34 cellular contexts compared by ENCODE assay signal in the genomic region with DNA sequence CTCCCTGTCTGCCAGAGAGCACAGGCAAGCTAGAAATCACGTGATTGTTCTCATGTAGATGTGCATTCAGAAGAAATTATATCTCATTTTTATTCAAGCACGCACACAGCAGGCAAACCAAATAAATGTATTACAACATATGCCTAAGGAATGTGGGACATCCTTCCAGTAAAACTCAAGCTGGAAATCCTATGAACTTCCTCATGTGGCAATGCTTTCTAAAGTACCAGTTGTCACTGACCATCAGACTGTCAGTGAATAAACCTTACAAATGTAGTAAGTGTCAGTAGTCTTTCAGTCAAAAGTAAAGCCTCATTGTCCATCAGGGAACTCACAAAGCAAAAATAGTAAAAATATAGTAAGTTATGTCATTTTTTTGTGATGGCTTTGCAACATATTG.
"Had no signal": no experiment of that assay in that cellular context is flagged by ENCODE, and none has a peak within 500 bp of the region (broad histone marks: within the 10 kb centered on the region; RNA-seq: fewer than 3 reads in every experiment).

No MANE protein-coding gene starts in this region.

- H3K9me3 Mint-ChIP-seq: endodermal cell had no signal

- H3K27me3 Mint-ChIP-seq: activated B cell treated with CpG ODN at 0.5 μM for 24 hours; activated CD8-positive, alpha-beta memory T cell treated with anti-CD3 and anti-CD28 coated beads, Interleukin-2, amount 10 ng/mL, durations not matched to agents 7 days and 5 days; activated naive CD4-positive, alpha-beta T cell treated with anti-CD3 and anti-CD28 coated beads, Interleukin-2, amount 10 ng/mL, durations not matched to agents 7 days and 5 days; activated naive CD8-positive, alpha-beta T cell treated with anti-CD3 and anti-CD28 coated beads, Interleukin-2, amount 10 ng/mL, durations not matched to agents 7 days and 5 days; dendritic cell treated with granulocyte-macrophage colony-stimulating factor and Interleukin-4, amounts not matched to agents 40 ng/mL and 50 ng/mL, for 4 days; T-helper 17 cell had no signal

- H3K36me3 Mint-ChIP-seq: activated CD8-positive, alpha-beta memory T cell treated with anti-CD3 and anti-CD28 coated beads, Interleukin-2, amount 10 ng/mL, durations not matched to agents 7 days and 5 days; activated naive CD4-positive, alpha-beta T cell treated with anti-CD3 and anti-CD28 coated beads, Interleukin-2, amount 10 ng/mL, durations not matched to agents 7 days and 5 days; activated naive CD8-positive, alpha-beta T cell treated with anti-CD3 and anti-CD28 coated beads, Interleukin-2, amount 10 ng/mL, durations not matched to agents 7 days and 5 days had no signal

- H3K4me1 Mint-ChIP-seq: activated B cell treated with CpG ODN at 0.5 μM for 24 hours; activated CD8-positive, alpha-beta memory T cell treated with anti-CD3 and anti-CD28 coated beads, Interleukin-2, amount 10 ng/mL, durations not matched to agents 7 days and 5 days; activated naive CD4-positive, alpha-beta T cell treated with anti-CD3 and anti-CD28 coated beads, Interleukin-2, amount 10 ng/mL, durations not matched to agents 7 days and 5 days; activated naive CD8-positive, alpha-beta T cell treated with anti-CD3 and anti-CD28 coated beads, Interleukin-2, amount 10 ng/mL, durations not matched to agents 7 days and 5 days; endodermal cell; T-helper 17 cell had no signal

- H3K27ac Mint-ChIP-seq: activated B cell treated with CpG ODN at 0.5 μM for 24 hours; activated CD8-positive, alpha-beta memory T cell treated with anti-CD3 and anti-CD28 coated beads, Interleukin-2, amount 10 ng/mL, durations not matched to agents 7 days and 5 days; activated CD8-positive, alpha-beta T cell treated with anti-CD3 and anti-CD28 coated beads, Interleukin-2, amount 10 ng/mL, durations not matched to agents 7 days and 5 days; activated naive CD4-positive, alpha-beta T cell treated with anti-CD3 and anti-CD28 coated beads, Interleukin-2, amount 10 ng/mL, durations not matched to agents 7 days and 5 days; activated naive CD4-positive, alpha-beta T cell treated with anti-CD3 and anti-CD28 coated beads, Interleukin-2, amount 50 U/mL, for 72 hours; activated naive CD8-positive, alpha-beta T cell treated with anti-CD3 and anti-CD28 coated beads, Interleukin-2, amount 10 ng/mL, durations not matched to agents 7 days and 5 days; activated T-helper 1 cell treated with anti-CD3 and anti-CD28 coated beads, Interleukin-12 subunit alpha, Interleukin-12 subunit beta, Interleukin-2, Interleukin-4 antibody, amounts not matched to agents 30 ng/mL and 10 ng/mL and 1 ng/mL, durations not matched to agents 14 hours and 24 hours and 36 hours; dendritic cell treated with granulocyte-macrophage colony-stimulating factor and Interleukin-4, amounts not matched to agents 40 ng/mL and 50 ng/mL, for 4 days; endodermal cell; T-helper 17 cell; T-helper 2 cell treated with Interferon-gamma antibody and Interleukin-4, amounts not matched to agents 5 μg/mL and 100 μg/mL, for 36 hours had no signal

- H3K36me3 ChIP-seq: ascending aorta, esophagus muscularis mucosa, gastrocnemius medialis, heart left ventricle, WERI-Rb-1 had no signal

- H3K4me1 ChIP-seq: ascending aorta, esophagus muscularis mucosa, foreskin keratinocyte, gastrocnemius medialis, heart left ventricle had no signal

- ATAC-seq: activated CD4-positive, CD25-positive, alpha-beta regulatory T cell treated with anti-CD3 and anti-CD28 coated beads, Interleukin-2, amount 50 U/mL, for 24 hours; activated CD8-positive, alpha-beta memory T cell treated with anti-CD3 and anti-CD28 coated beads, Interleukin-2, amount 10 ng/mL, durations not matched to agents 7 days and 5 days; activated CD8-positive, alpha-beta T cell treated with anti-CD3 and anti-CD28 coated beads, Interleukin-2, amount 10 ng/mL, durations not matched to agents 7 days and 5 days; activated naive CD4-positive, alpha-beta T cell treated with anti-CD3 and anti-CD28 coated beads, Interleukin-2, amount 50 U/mL, for 72 hours; foreskin keratinocyte; gastrocnemius medialis; heart left ventricle; T-helper 17 cell had no signal

- H3K27ac ChIP-seq: ascending aorta, coronary artery, dorsolateral prefrontal cortex, esophagus muscularis mucosa, foreskin keratinocyte, gastrocnemius medialis, heart left ventricle, WERI-Rb-1 had no signal

- H3K9me3 ChIP-seq: ascending aorta, esophagus muscularis mucosa, gastrocnemius medialis had no signal

- DNase-seq: activated B cell treated with CpG ODN at 0.5 μM for 24 hours; activated CD4-positive, alpha-beta T cell treated with anti-CD3 and anti-CD28 coated beads for 48 hours; activated CD4-positive, alpha-beta T cell treated with anti-CD3 and anti-CD28 coated beads, Interleukin-2, amount 50 U/mL, for 1 hour; activated CD4-positive, alpha-beta T cell treated with anti-CD3 and anti-CD28 coated beads, Interleukin-2, amount 50 U/mL, for 48 hours; activated CD8-positive, alpha-beta memory T cell treated with anti-CD3 and anti-CD28 coated beads, Interleukin-2, amount 10 ng/mL, durations not matched to agents 7 days and 5 days; activated CD8-positive, alpha-beta memory T cell treated with anti-CD3 and anti-CD28 coated beads, Interleukin-2, amount 50 U/mL, for 4 hours; activated CD8-positive, alpha-beta T cell treated with anti-CD3 and anti-CD28 coated beads, Interleukin-2, amount 10 ng/mL, durations not matched to agents 7 days and 5 days; activated gamma-delta T cell; activated naive CD4-positive, alpha-beta T cell; activated naive CD4-positive, alpha-beta T cell treated with anti-CD3 and anti-CD28 coated beads, Interleukin-2, amount 10 ng/mL, durations not matched to agents 7 days and 5 days; activated naive CD8-positive, alpha-beta T cell treated with anti-CD3 and anti-CD28 coated beads, Interleukin-2, amount 10 ng/mL, durations not matched to agents 7 days and 5 days; activated T-cell treated with anti-CD3 and anti-CD28 coated beads, Interleukin-2, amount 50 U/mL, for 1 hour; activated T-cell treated with anti-CD3 and anti-CD28 coated beads, Interleukin-2, amount 50 U/mL, for 48 hours; caudate nucleus; dorsolateral prefrontal cortex; effector memory CD4-positive, alpha-beta T cell; endodermal cell; erythroblast; foreskin keratinocyte; gastrocnemius medialis; glutamatergic neuron; heart left ventricle; T-helper 1 cell; T-helper 17 cell; T1000; WERI-Rb-1 had no signal

- H3K4me3 Mint-ChIP-seq: activated B cell treated with CpG ODN at 0.5 μM for 24 hours; activated CD8-positive, alpha-beta memory T cell treated with anti-CD3 and anti-CD28 coated beads, Interleukin-2, amount 10 ng/mL, durations not matched to agents 7 days and 5 days; activated CD8-positive, alpha-beta T cell treated with anti-CD3 and anti-CD28 coated beads, Interleukin-2, amount 10 ng/mL, durations not matched to agents 7 days and 5 days; activated naive CD4-positive, alpha-beta T cell treated with anti-CD3 and anti-CD28 coated beads, Interleukin-2, amount 10 ng/mL, durations not matched to agents 7 days and 5 days; activated naive CD8-positive, alpha-beta T cell treated with anti-CD3 and anti-CD28 coated beads, Interleukin-2, amount 10 ng/mL, durations not matched to agents 7 days and 5 days; activated T-helper 1 cell treated with anti-CD3 and anti-CD28 coated beads, Interleukin-12 subunit alpha, Interleukin-12 subunit beta, Interleukin-2, Interleukin-4 antibody, amounts not matched to agents 30 ng/mL and 10 ng/mL and 1 ng/mL, durations not matched to agents 14 hours and 24 hours and 36 hours; dendritic cell treated with granulocyte-macrophage colony-stimulating factor and Interleukin-4, amounts not matched to agents 40 ng/mL and 50 ng/mL, for 4 days; endodermal cell; T-helper 17 cell; T-helper 2 cell treated with Interferon-gamma antibody and Interleukin-4, amounts not matched to agents 5 μg/mL and 100 μg/mL, for 36 hours had no signal

- H3K27me3 ChIP-seq: ascending aorta, dorsolateral prefrontal cortex, esophagus muscularis mucosa, foreskin keratinocyte, gastrocnemius medialis, heart left ventricle had no signal

- H3K4me3 ChIP-seq: ascending aorta, coronary artery, dorsolateral prefrontal cortex, esophagus muscularis mucosa, gastrocnemius medialis, heart left ventricle had no signal
